In genomic region chr14:71753126-71753830, GRCh38 we compare ENCODE assay signal across 8 cellular contexts.
DNase-seq lines count a peak whose midpoint lies in the region; ATAC-seq and TF ChIP-seq lines count a peak whose summit lies in the region.

No MANE protein-coding gene starts in this region.

- H3K27me3 ChIP-seq in kidney epithelial cell (ENCODE audit: control insufficient read depth, insufficient read depth, low read length) = no peaks in the 10 kb centered on the region

- H3K4me3 ChIP-seq in kidney epithelial cell (ENCODE audit: low read depth, low read length) = no peak overlapping the region

- DNase-seq in AG08396 (ENCODE audit: low spot score) (peak; percentile 83), H4 (ENCODE audit: low spot score) (peak; percentile 90), NCI-H226 (peak; percentile 95), kidney epithelial cell (ENCODE audit: low read depth) (no peak)
- peak; percentile 72 for DNase-seq in activated CD4-positive, CD25-positive, alpha-beta regulatory T cell treated with anti-CD3 and anti-CD28 coated beads, Interleukin-2, amount 50 U/mL, for 72 hours
- peak; percentile 47 for DNase-seq in central memory CD4-positive, alpha-beta T cell
- DNase-seq in stimulated activated CD4-positive, alpha-beta T cell treated with anti-CD3 and anti-CD28 coated beads, Interleukin-1b, Interleukin-23, amount 100 ng/mL, for 1 hour (ENCODE audit: low read depth in 2 of 2) = peak; percentile 29 to 50

- H3K36me3 ChIP-seq in kidney epithelial cell (ENCODE audit: control insufficient read depth, insufficient read depth, low read length) = no peaks in the 10 kb centered on the region

- peak; percentile 94 for TF ChIP-seq CTCF in kidney epithelial cell (IDR thresholded peaks at IDR 0.05; ENCODE audit: insufficient read depth, low read length, poor library complexity, severe bottlenecking)

- ATAC-seq in GM18868 (IDR thresholded peaks at IDR 0.05; ENCODE audit: unreplicated experiment) = no peak
